ENCODE assay signal across 8 cellular contexts in genomic region chr1:26890467-26890796, GRCh38. TPM values are rescaled to one million over a fixed set of nuclear protein-coding genes. Genes with fewer than 3 reads are reported as not detected.
DNase-seq lines count a peak whose midpoint lies in the region; ATAC-seq and TF ChIP-seq lines count a peak whose summit lies in the region.

No MANE protein-coding gene starts in this region.

- TF ChIP-seq CTCF in 22Rv1 (IDR thresholded peaks at IDR 0.05) (no peak), colonic mucosa (IDR thresholded peaks at IDR 0.05) (no peak), GM20000 (IDR thresholded peaks at IDR 0.05; ENCODE audit: extremely low read depth, missing control alignments) (no peak)

- no peaks in the 10 kb centered on the region for H3K9me3 ChIP-seq in colonic mucosa
- no peaks in the 10 kb centered on the region for H3K9me3 ChIP-seq in muscle layer of colon (ENCODE audit: low read length)

- H3K4me3 ChIP-seq in colonic mucosa (peak overlapping the region; percentile 98), muscle layer of colon (ENCODE audit: low read depth in 1 of 2, low read length in 2 of 2) (peak overlapping the region; percentile 95 to 96)

- no peaks in the 10 kb centered on the region for H3K27me3 ChIP-seq in colonic mucosa
- no peaks in the 10 kb centered on the region for H3K27me3 ChIP-seq in muscle layer of colon (ENCODE audit: control insufficient read depth in 1 of 2, insufficient read depth in 2 of 2, low read length in 2 of 2)

- H3K36me3 ChIP-seq in colonic mucosa (peaks cover 20% of the 10 kb centered on the region), muscle layer of colon (ENCODE audit: insufficient read depth, low read length) (peaks cover 59% of the 10 kb centered on the region)

- peak overlapping the region; percentile 86 for H3K27ac ChIP-seq in 22Rv1
- peak overlapping the region; percentile 92 for H3K27ac ChIP-seq in colonic mucosa
- H3K27ac ChIP-seq in muscle layer of colon (ENCODE audit: low read depth, low read length): peak overlapping the region; percentile 97

- H3K9ac ChIP-seq in colonic mucosa (ENCODE audit: low read depth in 2 of 2, low read length in 2 of 2) (peak overlapping the region; percentile 96 to 97), muscle layer of colon (ENCODE audit: low read length) (peak overlapping the region; percentile 83)

- intact Hi-C loops in colonic mucosa (cut with DNase I): no loop called here

- DNase-seq in HuH-7.5 (ENCODE audit: low spot score) (peak; percentile 42), colonic mucosa (no peak), GM20000 (ENCODE audit: low spot score) (no peak), DMS153 treated with DMSO at 0.1 percent for 48 hours (lab: John Stamatoyannopoulos, UW; ENCODE audit: unreplicated experiment) (no peak), AG08396 (ENCODE audit: low spot score) (no peak)

- peaks cover 8% of the 10 kb centered on the region for H3K4me1 ChIP-seq in colonic mucosa
- H3K4me1 ChIP-seq in muscle layer of colon (ENCODE audit: insufficient read depth, low read length): peaks cover 22% of the 10 kb centered on the region

- ATAC-seq in GM21381 (IDR thresholded peaks at IDR 0.05; ENCODE audit: unreplicated experiment): peak; percentile 21

RNA-seq across cellular contexts. Expression of gene GPN2, which starts 0.3 kb away (rescaled TPM):
- total RNA-seq in colonic mucosa: 10 to 100 TPM; 32.4 to 36.2 TPM

RNA-seq across cellular contexts. Expression of gene GPATCH3, which starts 9.8 kb away (rescaled TPM):
- 10 to 100 TPM; 13.9 to 14.4 TPM for total RNA-seq in colonic mucosa

RNA-seq across cellular contexts. Expression of gene NR0B2, which starts 23.3 kb away (rescaled TPM):
- 1 to 10 TPM in 1 of 2 donors, under 1 TPM in 1; 0.64 to 1.8 TPM for total RNA-seq in colonic mucosa

RNA-seq across cellular contexts. Expression of gene SFN, which starts 27.5 kb away (rescaled TPM):
- total RNA-seq in colonic mucosa: 100 to 1,000 TPM; 239 to 253 TPM

RNA-seq across cellular contexts. Expression of gene NUDC, which starts 31.1 kb away (rescaled TPM):
- 10 to 100 TPM; 37.9 to 92.5 TPM for total RNA-seq in colonic mucosa
